ENCODE assay signal across 15 cellular contexts in the genomic region with DNA sequence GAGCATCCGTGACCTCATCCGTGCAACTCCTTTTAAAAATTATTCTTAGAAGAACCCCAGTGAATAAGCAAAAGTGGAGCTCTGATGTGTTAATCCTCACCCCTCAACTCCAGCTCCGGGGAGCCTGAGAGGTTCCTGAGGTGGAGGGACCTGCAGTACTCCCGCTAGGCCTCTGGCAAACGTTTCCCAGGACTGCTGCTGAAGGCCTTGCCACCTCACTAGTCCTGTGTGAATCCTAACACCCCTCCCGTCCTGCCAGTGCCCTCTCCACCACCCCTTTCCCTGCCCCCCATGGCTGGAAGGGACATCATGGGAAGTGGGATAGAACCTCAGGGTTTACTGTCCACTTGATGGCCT.
A peak's percentile ranks its signal among the peaks of the same experiment; 100 is the strongest.
DNase-seq lines count a peak whose midpoint lies in the region; ATAC-seq, FAIRE-seq and TF ChIP-seq lines count a peak whose summit lies in the region.
"Had no signal": no experiment of that assay in that cellular context is flagged by ENCODE, and none has a peak within 500 bp of the region (broad histone marks: within the 10 kb centered on the region; RNA-seq: fewer than 3 reads in every experiment).

No MANE protein-coding gene starts in this region.

- H3K4me3 Mint-ChIP-seq in stimulated activated naive CD8-positive, alpha-beta T cell treated with anti-CD3 and anti-CD28 coated beads, Interleukin-15, Interleukin-2, amounts not matched to agents 100 ng/mL and 50 ng/mL, for 24 hours: no peak overlapping the region
- H3K4me3 Mint-ChIP-seq in stimulated activated naive CD8-positive, alpha-beta T cell treated with anti-CD3 and anti-CD28 coated beads, Interleukin-15, amount 100 ng/mL, for 72 hours: no peak overlapping the region
- H3K4me3 Mint-ChIP-seq in astrocyte (ENCODE audit: unreplicated experiment) (no peak overlapping the region), natural killer cell (peak overlapping the region; percentile 21)
- H3K4me3 Mint-ChIP-seq: neural progenitor cell had no signal

- H3K4me1 ChIP-seq in astrocyte (ENCODE audit: insufficient read depth, low read length): peaks cover 3% of the 10 kb centered on the region

- ATAC-seq in stimulated activated naive CD8-positive, alpha-beta T cell treated with anti-CD3 and anti-CD28 coated beads, Interleukin-15, amount 100 ng/mL, for 72 hours: no peak
- ATAC-seq in natural killer cell: no peak
- no peak for ATAC-seq in activated CD4-positive, CD25-positive, alpha-beta regulatory T cell treated with anti-CD3 and anti-CD28 coated beads, Interleukin-2, amount 50 U/mL, for 24 hours
- ATAC-seq: upper lobe of right lung had no signal

- H3K9me3 Mint-ChIP-seq in stimulated activated naive CD8-positive, alpha-beta T cell treated with anti-CD3 and anti-CD28 coated beads, Interleukin-15, Interleukin-2, amounts not matched to agents 100 ng/mL and 50 ng/mL, for 24 hours: no peaks in the 10 kb centered on the region
- no peaks in the 10 kb centered on the region for H3K9me3 Mint-ChIP-seq in stimulated activated naive CD8-positive, alpha-beta T cell treated with anti-CD3 and anti-CD28 coated beads, Interleukin-15, amount 100 ng/mL, for 72 hours
- H3K9me3 Mint-ChIP-seq in astrocyte (ENCODE audit: unreplicated experiment): no peaks in the 10 kb centered on the region
- H3K9me3 Mint-ChIP-seq in natural killer cell: no peaks in the 10 kb centered on the region
- H3K9me3 Mint-ChIP-seq: neural progenitor cell had no signal

- peaks cover 13% of the 10 kb centered on the region for H4K20me1 ChIP-seq in astrocyte (ENCODE audit: insufficient read depth, low read length)

- H3K36me3 ChIP-seq in astrocyte (ENCODE audit: insufficient read depth, low read length): no peaks in the 10 kb centered on the region
- H3K36me3 ChIP-seq: neural progenitor cell, Peyer's patch, right lobe of liver had no signal

- no peak overlapping the region for H2AFZ ChIP-seq in astrocyte (ENCODE audit: low read depth, low read length)
- H2AFZ ChIP-seq: neural progenitor cell had no signal

- DNase-seq in stimulated activated naive CD8-positive, alpha-beta T cell treated with anti-CD3 and anti-CD28 coated beads, Interleukin-15, amount 100 ng/mL, for 72 hours: no peak
- DNase-seq in astrocyte (ENCODE audit: low read depth) (no peak), natural killer cell (no peak), GM19238 (ENCODE audit: insufficient read length, low spot score) (no peak)
- DNase-seq in stimulated activated CD8-positive, alpha-beta memory T cell treated with anti-CD3 and anti-CD28 coated beads, Interleukin-4, amount 100 ng/mL, for 48 hours: no peak
- DNase-seq in stimulated activated CD4-positive, alpha-beta T cell treated with anti-CD3 and anti-CD28 coated beads, Interleukin-1b, Interleukin-23, amount 100 ng/mL, for 48 hours: no peak
- DNase-seq: central memory CD4-positive, alpha-beta T cell; NCI-H1092; Peyer's patch; right lobe of liver; upper lobe of right lung; WERI-Rb-1 had no signal

- H3K4me1 Mint-ChIP-seq in stimulated activated naive CD8-positive, alpha-beta T cell treated with anti-CD3 and anti-CD28 coated beads, Interleukin-15, Interleukin-2, amounts not matched to agents 100 ng/mL and 50 ng/mL, for 24 hours (ENCODE audit: low read depth): peaks cover 63% of the 10 kb centered on the region
- H3K4me1 Mint-ChIP-seq in stimulated activated naive CD8-positive, alpha-beta T cell treated with anti-CD3 and anti-CD28 coated beads, Interleukin-15, amount 100 ng/mL, for 72 hours: peaks cover 84% of the 10 kb centered on the region
- H3K4me1 Mint-ChIP-seq in astrocyte (ENCODE audit: low read depth, unreplicated experiment) (peaks cover 14% of the 10 kb centered on the region), natural killer cell (peaks cover 78 to 88% of the 10 kb centered on the region in 2 donors)

- H3K27ac Mint-ChIP-seq in stimulated activated naive CD8-positive, alpha-beta T cell treated with anti-CD3 and anti-CD28 coated beads, Interleukin-15, Interleukin-2, amounts not matched to agents 100 ng/mL and 50 ng/mL, for 24 hours: peak overlapping the region; percentile 66
- H3K27ac Mint-ChIP-seq in stimulated activated naive CD8-positive, alpha-beta T cell treated with anti-CD3 and anti-CD28 coated beads, Interleukin-15, amount 100 ng/mL, for 72 hours: peak overlapping the region in 1 of 2 donors; percentile 63
- H3K27ac Mint-ChIP-seq in astrocyte (ENCODE audit: unreplicated experiment) (peak overlapping the region; percentile 63), natural killer cell (peak overlapping the region; percentile 34 to 85)
- H3K27ac Mint-ChIP-seq: neural progenitor cell had no signal

- intact Hi-C loops in natural killer cell (cut with micrococcal nuclease): no loop called here

- no peaks in the 10 kb centered on the region for H3K9me3 ChIP-seq in astrocyte (ENCODE audit: insufficient read depth, low read depth, low read length)
- H3K9me3 ChIP-seq: Peyer's patch, right lobe of liver, upper lobe of right lung had no signal

- H3K79me2 ChIP-seq in astrocyte (ENCODE audit: insufficient read depth, low read length): peaks cover 5% of the 10 kb centered on the region

- H3K36me3 Mint-ChIP-seq in stimulated activated naive CD8-positive, alpha-beta T cell treated with anti-CD3 and anti-CD28 coated beads, Interleukin-15, Interleukin-2, amounts not matched to agents 100 ng/mL and 50 ng/mL, for 24 hours (ENCODE audit: low read depth): peaks cover 5% of the 10 kb centered on the region
- peaks cover 4% of the 10 kb centered on the region for H3K36me3 Mint-ChIP-seq in astrocyte (ENCODE audit: low read depth, unreplicated experiment)
- H3K36me3 Mint-ChIP-seq in natural killer cell: no peaks in the 10 kb centered on the region

- no peak for TF ChIP-seq CTCF in astrocyte (IDR thresholded peaks at IDR 0.05; ENCODE audit: insufficient read depth, low read depth, low read length)
- no peak for TF ChIP-seq CTCF in natural killer cell (IDR thresholded peaks at IDR 0.05)

- no peaks in the 10 kb centered on the region for H3K27me3 ChIP-seq in astrocyte (ENCODE audit: insufficient read depth, low read length)
- H3K27me3 ChIP-seq: neural progenitor cell, Peyer's patch, right lobe of liver, upper lobe of right lung had no signal

- no peak for FAIRE-seq in astrocyte (lab: Jason Lieb, UNC)

- no peaks in the 10 kb centered on the region for H3K27me3 Mint-ChIP-seq in stimulated activated naive CD8-positive, alpha-beta T cell treated with anti-CD3 and anti-CD28 coated beads, Interleukin-15, Interleukin-2, amounts not matched to agents 100 ng/mL and 50 ng/mL, for 24 hours
- no peaks in the 10 kb centered on the region for H3K27me3 Mint-ChIP-seq in stimulated activated naive CD8-positive, alpha-beta T cell treated with anti-CD3 and anti-CD28 coated beads, Interleukin-15, amount 100 ng/mL, for 72 hours
- no peaks in the 10 kb centered on the region for H3K27me3 Mint-ChIP-seq in astrocyte (ENCODE audit: low read depth, unreplicated experiment)
- H3K27me3 Mint-ChIP-seq in natural killer cell (ENCODE audit: low read depth in 2 of 2): no peaks in the 10 kb centered on the region

- H3K4me3 ChIP-seq in astrocyte (ENCODE audit: insufficient read depth, low read depth, low read length): no peak overlapping the region
- H3K4me3 ChIP-seq: neural progenitor cell, Peyer's patch, right lobe of liver, upper lobe of right lung had no signal

- no peak overlapping the region for H3K9ac ChIP-seq in astrocyte (ENCODE audit: low read length)
- H3K9ac ChIP-seq: neural progenitor cell had no signal

- no peak overlapping the region for H3K4me2 ChIP-seq in astrocyte (ENCODE audit: low read length)
- H3K4me2 ChIP-seq: neural progenitor cell had no signal

- H3K27ac ChIP-seq in astrocyte (ENCODE audit: low read depth, low read length): no peak overlapping the region
- H3K27ac ChIP-seq: neural progenitor cell, right lobe of liver, upper lobe of right lung, WERI-Rb-1 had no signal
